In the genomic region with DNA sequence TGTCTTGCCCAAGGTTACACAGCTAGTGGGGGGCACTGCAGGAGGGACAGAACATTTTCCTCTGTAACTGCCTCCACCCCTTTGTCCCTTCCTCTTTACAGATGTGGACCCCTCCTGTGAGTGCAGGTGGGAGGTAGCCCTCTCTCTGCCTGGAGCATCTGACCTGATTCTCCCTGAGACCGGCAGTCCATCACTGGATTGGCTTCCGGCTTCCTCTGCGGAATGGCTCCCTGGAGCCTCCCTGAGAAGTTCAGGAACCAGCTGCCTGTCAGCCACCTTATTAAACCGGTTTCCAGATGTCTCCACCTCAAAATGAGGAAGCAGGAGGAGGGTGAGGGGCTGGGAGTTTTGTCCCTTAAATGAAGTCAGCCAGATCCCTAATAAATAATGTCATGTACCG, we compare ENCODE assay signal across 17 cellular contexts.
DNase-seq lines count a peak whose midpoint lies in the region; ATAC-seq and TF ChIP-seq lines count a peak whose summit lies in the region.
"Had no signal": no experiment of that assay in that cellular context is flagged by ENCODE, and none has a peak within 500 bp of the region (broad histone marks: within the 10 kb centered on the region; RNA-seq: fewer than 3 reads in every experiment).

No MANE protein-coding gene starts in this region.

- peak; percentile 53; the same call in 2 of the 3 replicates for ATAC-seq in GM23338
- ATAC-seq in HG03520 (IDR thresholded peaks at IDR 0.05; ENCODE audit: unreplicated experiment), result no peak
- ATAC-seq: GM12878 had no signal

- H3K27ac Mint-ChIP-seq in GM23338 (no peak overlapping the region), nephron progenitor cell (no peak overlapping the region)

- H3K36me3 Mint-ChIP-seq in GM23338 (ENCODE audit: low read depth), result no peaks in the 10 kb centered on the region
- no peaks in the 10 kb centered on the region for H3K36me3 Mint-ChIP-seq in nephron progenitor cell (ENCODE audit: low read depth)
- H3K36me3 Mint-ChIP-seq: CD14-positive monocyte; CD4-positive, alpha-beta memory T cell had no signal

- H3K4me3 ChIP-seq in GM23338, result no peak overlapping the region
- H3K4me3 ChIP-seq: BLaER1, GM12878, HAP-1 had no signal

- no peaks in the 10 kb centered on the region for H3K36me3 ChIP-seq in GM23338 (ENCODE audit: insufficient read depth)
- H3K36me3 ChIP-seq: BLaER1, HAP-1 had no signal

- no peaks in the 10 kb centered on the region; the same call in 1 of the 2 replicates for H4K20me1 ChIP-seq in GM23338 (replicated peaks; ENCODE audit: insufficient read depth)
- H4K20me1 ChIP-seq: BLaER1 had no signal

- H3K4me1 ChIP-seq in GM23338 (ENCODE audit: insufficient read depth), result peaks cover 7% of the 10 kb centered on the region; the same call in 1 of the 2 replicates
- H3K4me1 ChIP-seq: HAP-1 had no signal

- TF ChIP-seq CTCF in GM23338 (conservative IDR thresholded peaks at IDR 0.05; ENCODE audit: low read depth in 2 of 2), result no peak
- TF ChIP-seq CTCF in nephron progenitor cell (IDR thresholded peaks at IDR 0.05), result no peak

- no peaks in the 10 kb centered on the region for H3K27me3 ChIP-seq in GM23338 (ENCODE audit: insufficient read depth)
- H3K27me3 ChIP-seq: BLaER1 had no signal

- H3K4me3 Mint-ChIP-seq in GM23338 (no peak overlapping the region), nephron progenitor cell (peak overlapping the region; percentile 8)
- H3K4me3 Mint-ChIP-seq: CD14-positive monocyte; CD4-positive, alpha-beta memory T cell had no signal

- no peak overlapping the region for H3K4me2 ChIP-seq in GM23338
- H3K4me2 ChIP-seq: BLaER1 had no signal

- DNase-seq in GM23338 (ENCODE audit: low spot score), result no peak
- DNase-seq in NCI-H146 treated with DMSO at 0.1 percent for 48 hours (lab: John Stamatoyannopoulos, UW; ENCODE audit: unreplicated experiment), result peak; percentile 32
- peak; percentile 9 for DNase-seq in SK-N-DZ (ENCODE audit: low spot score)
- no peak for DNase-seq in nephron progenitor cell
- DNase-seq in occipital lobe (lab: John Stamatoyannopoulos, UW), result no peak
- no peak for DNase-seq in NCI-H2081 (lab: John Stamatoyannopoulos, UW)
- DNase-seq: 8988T; Calu3; CD4-positive, alpha-beta memory T cell; DMS79 treated with DMSO at 0.1 percent for 48 hours; GF-D8 had no signal

- no peak overlapping the region; the same call in 1 of the 2 replicates for H2AFZ ChIP-seq in GM23338

- H3K27me3 Mint-ChIP-seq in GM23338 (ENCODE audit: insufficient read depth, low read depth, poor library complexity) (no peaks in the 10 kb centered on the region), nephron progenitor cell (ENCODE audit: low read depth, poor library complexity) (peaks cover 4% of the 10 kb centered on the region)

- H3K79me2 ChIP-seq in GM23338 (replicated peaks; ENCODE audit: insufficient read depth), result no peaks in the 10 kb centered on the region

- H3F3A ChIP-seq in GM23338 (replicated peaks; ENCODE audit: low read depth), result no peaks in the 10 kb centered on the region

- no peak overlapping the region for H3K27ac ChIP-seq in GM23338 (ENCODE audit: low read depth)
- H3K27ac ChIP-seq: BLaER1, HL-60 had no signal

- H3K9me3 Mint-ChIP-seq in GM23338, result peaks cover 6% of the 10 kb centered on the region; the same call in 1 of the 3 replicates
- peaks cover 3% of the 10 kb centered on the region for H3K9me3 Mint-ChIP-seq in nephron progenitor cell

- peaks cover 17% of the 10 kb centered on the region for H3K4me1 Mint-ChIP-seq in GM23338
- peaks cover 42% of the 10 kb centered on the region for H3K4me1 Mint-ChIP-seq in nephron progenitor cell
- H3K4me1 Mint-ChIP-seq: CD14-positive monocyte; CD4-positive, alpha-beta memory T cell had no signal

- H3K9me2 ChIP-seq in GM23338 (ENCODE audit: insufficient read depth), result peaks cover 9% of the 10 kb centered on the region; the same call in 1 of the 2 replicates

TF ChIP-seq in GM23338, 12 proteins besides CTCF, POLR2A, EP300 and RAD21:
- TF ChIP-seq ZNF331 (CRISPR knock-in tag; IDR thresholded peaks at IDR 0.05; ENCODE audit: low read depth) (no peak), STAT1 (IDR thresholded peaks at IDR 0.05; ENCODE audit: unreplicated experiment) (no peak), NANOG (IDR thresholded peaks at IDR 0.05; ENCODE audit: borderline replicate concordance) (no peak), ETS1 (IDR thresholded peaks at IDR 0.05) (no peak), EZH2 (IDR thresholded peaks at IDR 0.05; ENCODE audit: low read depth, unreplicated experiment) (no peak), POLR2AphosphoS5 (IDR thresholded peaks at IDR 0.05; ENCODE audit: low read depth) (no peak)

Comparison
In these comparisons a context has a peak if more than half of its experiments do, and no peak if none do; other contexts are left out.
1. DNase-seq: peak in NCI-H146 treated with DMSO at 0.1 percent for 48 hours (single experiment) and SK-N-DZ (single experiment); none in GM23338 (single experiment), nephron progenitor cell (single experiment), occipital lobe (single experiment) and NCI-H2081 (0 of 2).